1 cellular context compared by ENCODE assay signal in genomic region chr10:6927001-6927400, GRCh38.
TF ChIP-seq lines count a peak whose summit lies in the region.

No MANE protein-coding gene starts in this region.

TF ChIP-seq in GM12878, 131 proteins besides CTCF, POLR2A, EP300 and RAD21 (continued from another document):
- TF ChIP-seq YBX1 (IDR thresholded peaks at IDR 0.05) = no peak
- no peak for TF ChIP-seq BHLHE40 (IDR thresholded peaks at IDR 0.05; ENCODE audit: borderline replicate concordance in 1 of 2, low read depth in 2 of 2, low read length in 1 of 2)
- TF ChIP-seq ZNF207 (IDR thresholded peaks at IDR 0.05; ENCODE audit: borderline replicate concordance) = no peak
- no peak for TF ChIP-seq GATAD2B (conservative IDR thresholded peaks at IDR 0.05; ENCODE audit: low read depth)
- no peak for TF ChIP-seq MEF2A (IDR thresholded peaks at IDR 0.05; ENCODE audit: insufficient read depth, low read depth, low read length)
- TF ChIP-seq KAT2A (conservative IDR thresholded peaks at IDR 0.05; ENCODE audit: control insufficient read depth, low read depth, low read length) = no peak
